Comparison of ENCODE assay signal across 1 cellular context in the genomic region with DNA sequence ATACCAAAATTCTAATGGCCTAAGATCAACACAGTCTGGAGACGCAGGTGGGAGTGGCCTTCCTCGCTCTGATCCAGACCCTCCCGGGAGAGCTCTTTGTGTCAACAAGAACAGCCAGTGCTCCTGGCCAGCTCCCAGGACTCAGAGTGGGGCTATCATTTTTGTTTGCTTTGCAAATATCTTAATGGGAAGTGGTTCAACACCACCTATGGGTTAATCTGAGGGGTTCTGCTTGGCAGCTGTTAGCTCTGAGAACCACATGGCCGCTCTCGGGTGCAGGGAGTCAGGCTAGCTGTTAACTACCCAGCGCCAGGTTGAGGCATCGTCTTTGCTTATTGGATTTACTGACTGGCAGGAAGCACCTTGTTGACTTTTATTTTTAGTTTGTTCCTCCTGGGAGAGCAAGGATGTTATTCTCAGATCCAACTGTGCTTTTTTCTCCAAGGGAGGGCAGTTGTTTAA.
A peak's percentile ranks its signal among the peaks of the same experiment; 100 is the strongest.
TF ChIP-seq lines count a peak whose summit lies in the region.

No MANE protein-coding gene starts in this region.

TF ChIP-seq in HepG2, 621 proteins besides CTCF, POLR2A, EP300 and RAD21 (continued from another document and continues in another):
- TF ChIP-seq, protein P1, sequence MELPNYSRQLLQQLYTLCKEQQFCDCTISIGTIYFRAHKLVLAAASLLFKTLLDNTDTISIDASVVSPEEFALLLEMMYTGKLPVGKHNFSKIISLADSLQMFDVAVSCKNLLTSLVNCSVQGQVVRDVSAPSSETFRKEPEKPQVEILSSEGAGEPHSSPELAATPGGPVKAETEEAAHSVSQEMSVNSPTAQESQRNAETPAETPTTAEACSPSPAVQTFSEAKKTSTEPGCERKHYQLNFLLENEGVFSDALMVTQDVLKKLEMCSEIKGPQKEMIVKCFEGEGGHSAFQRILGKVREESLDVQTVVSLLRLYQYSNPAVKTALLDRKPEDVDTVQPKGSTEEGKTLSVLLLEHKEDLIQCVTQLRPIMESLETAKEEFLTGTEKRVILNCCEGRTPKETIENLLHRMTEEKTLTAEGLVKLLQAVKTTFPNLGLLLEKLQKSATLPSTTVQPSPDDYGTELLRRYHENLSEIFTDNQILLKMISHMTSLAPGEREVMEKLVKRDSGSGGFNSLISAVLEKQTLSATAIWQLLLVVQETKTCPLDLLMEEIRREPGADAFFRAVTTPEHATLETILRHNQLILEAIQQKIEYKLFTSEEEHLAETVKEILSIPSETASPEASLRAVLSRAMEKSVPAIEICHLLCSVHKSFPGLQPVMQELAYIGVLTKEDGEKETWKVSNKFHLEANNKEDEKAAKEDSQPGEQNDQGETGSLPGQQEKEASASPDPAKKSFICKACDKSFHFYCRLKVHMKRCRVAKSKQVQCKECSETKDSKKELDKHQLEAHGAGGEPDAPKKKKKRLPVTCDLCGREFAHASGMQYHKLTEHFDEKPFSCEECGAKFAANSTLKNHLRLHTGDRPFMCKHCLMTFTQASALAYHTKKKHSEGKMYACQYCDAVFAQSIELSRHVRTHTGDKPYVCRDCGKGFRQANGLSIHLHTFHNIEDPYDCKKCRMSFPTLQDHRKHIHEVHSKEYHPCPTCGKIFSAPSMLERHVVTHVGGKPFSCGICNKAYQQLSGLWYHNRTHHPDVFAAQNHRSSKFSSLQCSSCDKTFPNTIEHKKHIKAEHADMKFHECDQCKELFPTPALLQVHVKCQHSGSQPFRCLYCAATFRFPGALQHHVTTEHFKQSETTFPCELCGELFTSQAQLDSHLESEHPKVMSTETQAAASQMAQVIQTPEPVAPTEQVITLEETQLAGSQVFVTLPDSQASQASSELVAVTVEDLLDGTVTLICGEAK (IDR thresholded peaks at IDR 0.05): no peak
- TF ChIP-seq, protein P1 (CRISPR knock-in tag; IDR thresholded peaks at IDR 0.05): no peak
- TF ChIP-seq HNRNPUL1 (IDR thresholded peaks at IDR 0.05; ENCODE audit: low read depth, low read length): no peak
- TF ChIP-seq THAP8 (CRISPR knock-in tag; IDR thresholded peaks at IDR 0.05; ENCODE audit: borderline replicate concordance): no peak
- no peak for TF ChIP-seq NFE2 (CRISPR knock-in tag; IDR thresholded peaks at IDR 0.05)
- no peak for TF ChIP-seq CCAR2 (optimal IDR thresholded peaks at IDR 0.05; ENCODE audit: low read depth, low read length)
- TF ChIP-seq EEA1 (CRISPR knock-in tag; IDR thresholded peaks at IDR 0.05; ENCODE audit: borderline replicate concordance): no peak
- TF ChIP-seq FOXP4 (CRISPR knock-in tag; IDR thresholded peaks at IDR 0.05): peak; percentile 73
- no peak for TF ChIP-seq IKZF1 (IDR thresholded peaks at IDR 0.05)
- 0 out of 2 replicates have a peak, but pooled peaks have one; percentile 38 for TF ChIP-seq ZBTB7A (CRISPR knock-in tag; IDR thresholded peaks at IDR 0.05)
- TF ChIP-seq ZNF549 (CRISPR knock-in tag; IDR thresholded peaks at IDR 0.05): no peak
- no peak for TF ChIP-seq FOXP1 (IDR thresholded peaks at IDR 0.05)
- 0 out of 2 replicates have a peak, but pooled peaks have one; percentile 28 for TF ChIP-seq FOXP1 (CRISPR knock-in tag; IDR thresholded peaks at IDR 0.05)
- TF ChIP-seq, protein P2, sequence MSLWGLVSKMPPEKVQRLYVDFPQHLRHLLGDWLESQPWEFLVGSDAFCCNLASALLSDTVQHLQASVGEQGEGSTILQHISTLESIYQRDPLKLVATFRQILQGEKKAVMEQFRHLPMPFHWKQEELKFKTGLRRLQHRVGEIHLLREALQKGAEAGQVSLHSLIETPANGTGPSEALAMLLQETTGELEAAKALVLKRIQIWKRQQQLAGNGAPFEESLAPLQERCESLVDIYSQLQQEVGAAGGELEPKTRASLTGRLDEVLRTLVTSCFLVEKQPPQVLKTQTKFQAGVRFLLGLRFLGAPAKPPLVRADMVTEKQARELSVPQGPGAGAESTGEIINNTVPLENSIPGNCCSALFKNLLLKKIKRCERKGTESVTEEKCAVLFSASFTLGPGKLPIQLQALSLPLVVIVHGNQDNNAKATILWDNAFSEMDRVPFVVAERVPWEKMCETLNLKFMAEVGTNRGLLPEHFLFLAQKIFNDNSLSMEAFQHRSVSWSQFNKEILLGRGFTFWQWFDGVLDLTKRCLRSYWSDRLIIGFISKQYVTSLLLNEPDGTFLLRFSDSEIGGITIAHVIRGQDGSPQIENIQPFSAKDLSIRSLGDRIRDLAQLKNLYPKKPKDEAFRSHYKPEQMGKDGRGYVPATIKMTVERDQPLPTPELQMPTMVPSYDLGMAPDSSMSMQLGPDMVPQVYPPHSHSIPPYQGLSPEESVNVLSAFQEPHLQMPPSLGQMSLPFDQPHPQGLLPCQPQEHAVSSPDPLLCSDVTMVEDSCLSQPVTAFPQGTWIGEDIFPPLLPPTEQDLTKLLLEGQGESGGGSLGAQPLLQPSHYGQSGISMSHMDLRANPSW (CRISPR knock-in tag; IDR thresholded peaks at IDR 0.05; ENCODE audit: borderline replicate concordance): no peak
- TF ChIP-seq, protein P3, sequence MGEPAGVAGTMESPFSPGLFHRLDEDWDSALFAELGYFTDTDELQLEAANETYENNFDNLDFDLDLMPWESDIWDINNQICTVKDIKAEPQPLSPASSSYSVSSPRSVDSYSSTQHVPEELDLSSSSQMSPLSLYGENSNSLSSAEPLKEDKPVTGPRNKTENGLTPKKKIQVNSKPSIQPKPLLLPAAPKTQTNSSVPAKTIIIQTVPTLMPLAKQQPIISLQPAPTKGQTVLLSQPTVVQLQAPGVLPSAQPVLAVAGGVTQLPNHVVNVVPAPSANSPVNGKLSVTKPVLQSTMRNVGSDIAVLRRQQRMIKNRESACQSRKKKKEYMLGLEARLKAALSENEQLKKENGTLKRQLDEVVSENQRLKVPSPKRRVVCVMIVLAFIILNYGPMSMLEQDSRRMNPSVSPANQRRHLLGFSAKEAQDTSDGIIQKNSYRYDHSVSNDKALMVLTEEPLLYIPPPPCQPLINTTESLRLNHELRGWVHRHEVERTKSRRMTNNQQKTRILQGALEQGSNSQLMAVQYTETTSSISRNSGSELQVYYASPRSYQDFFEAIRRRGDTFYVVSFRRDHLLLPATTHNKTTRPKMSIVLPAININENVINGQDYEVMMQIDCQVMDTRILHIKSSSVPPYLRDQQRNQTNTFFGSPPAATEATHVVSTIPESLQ (CRISPR knock-in tag; conservative IDR thresholded peaks at IDR 0.05): no peak
- peak; percentile 73; the same call in 1 of the 2 replicates for TF ChIP-seq TFAP4 (IDR thresholded peaks at IDR 0.05; ENCODE audit: borderline replicate concordance, low read depth)
- TF ChIP-seq ZNF768 (CRISPR knock-in tag; IDR thresholded peaks at IDR 0.05): no peak
- no peak for TF ChIP-seq ZBTB14 (CRISPR knock-in tag; IDR thresholded peaks at IDR 0.05)
- TF ChIP-seq GABPA (IDR thresholded peaks at IDR 0.05; ENCODE audit: low read depth, low read length): no peak
- no peak for TF ChIP-seq GABPA (CRISPR knock-in tag; IDR thresholded peaks at IDR 0.05; ENCODE audit: low read depth)
- peak; percentile 67 for TF ChIP-seq KAT8 (CRISPR knock-in tag; IDR thresholded peaks at IDR 0.05)
- TF ChIP-seq ZNF17 (CRISPR knock-in tag; IDR thresholded peaks at IDR 0.05): no peak
- TF ChIP-seq ZNF414 (CRISPR knock-in tag; IDR thresholded peaks at IDR 0.05): 0 out of 2 replicates have a peak, but pooled peaks have one; percentile 40
- TF ChIP-seq ZNF160 (CRISPR knock-in tag; IDR thresholded peaks at IDR 0.05): no peak
- TF ChIP-seq ARHGAP35 (CRISPR knock-in tag; IDR thresholded peaks at IDR 0.05; ENCODE audit: borderline replicate concordance): no peak
- TF ChIP-seq ZNF597 (CRISPR knock-in tag; IDR thresholded peaks at IDR 0.05): no peak
- TF ChIP-seq POLR2AphosphoS2 (IDR thresholded peaks at IDR 0.05; ENCODE audit: low read depth, low read length): no peak
